Comparison of ENCODE assay signal across 28 cellular contexts in genomic region chr1:29456685-29457084, GRCh38.
"Had no signal": no experiment of that assay in that cellular context is flagged by ENCODE, and none has a peak within 500 bp of the region (broad histone marks: within the 10 kb centered on the region; RNA-seq: fewer than 3 reads in every experiment).

No MANE protein-coding gene starts in this region.

- DNase-seq: hypothalamus; immature natural killer cell; kidney; left colon; left lung; mesendoderm; naive B cell; natural killer cell; pancreas; posterior cingulate gyrus; retina; right cardiac atrium; sigmoid colon; small intestine; spleen; stimulated activated CD4-positive, alpha-beta T cell treated with anti-CD3 and anti-CD28 coated beads, Interleukin-4, amount 100 ng/mL, for 24 hours; stimulated activated naive CD4-positive, alpha-beta T cell; trophoblast cell; upper lobe of right lung; uterus had no signal

- H3K27ac Mint-ChIP-seq: immature natural killer cell; mesothelial cell of epicardium; naive B cell; natural killer cell; stimulated activated effector memory CD8-positive, alpha-beta T cell treated with anti-CD3 and anti-CD28 coated beads, Interleukin-12 subunit alpha, Interleukin-12 subunit beta, amount 100 ng/mL, for 72 hours; stimulated activated naive CD8-positive, alpha-beta T cell treated with anti-CD3 and anti-CD28 coated beads, Interleukin-15, Interleukin-2, amounts not matched to agents 100 ng/mL and 50 ng/mL, for 24 hours had no signal

- H3K4me3 ChIP-seq: left lung, lung, pancreas, prostate gland, sigmoid colon, spleen, suprapubic skin, thoracic aorta, tibial artery, upper lobe of right lung, uterus had no signal

- H3K4me1 Mint-ChIP-seq: immature natural killer cell; naive B cell; natural killer cell; stimulated activated effector memory CD8-positive, alpha-beta T cell treated with anti-CD3 and anti-CD28 coated beads, Interleukin-12 subunit alpha, Interleukin-12 subunit beta, amount 100 ng/mL, for 72 hours had no signal

- H3K36me3 Mint-ChIP-seq: immature natural killer cell; mesothelial cell of epicardium; natural killer cell; stimulated activated effector memory CD8-positive, alpha-beta T cell treated with anti-CD3 and anti-CD28 coated beads, Interleukin-12 subunit alpha, Interleukin-12 subunit beta, amount 100 ng/mL, for 72 hours had no signal

- H3K9me3 ChIP-seq: left lung, pancreas, prostate gland, sigmoid colon, suprapubic skin, thoracic aorta, tibial artery, upper lobe of right lung, uterus had no signal

- H3K9me3 Mint-ChIP-seq: natural killer cell; stimulated activated naive CD8-positive, alpha-beta T cell treated with anti-CD3 and anti-CD28 coated beads, Interleukin-15, Interleukin-2, amounts not matched to agents 100 ng/mL and 50 ng/mL, for 24 hours had no signal

- H3K27me3 ChIP-seq: pancreas, uterus had no signal

- ATAC-seq: left colon; left lung; natural killer cell; pancreas; right cardiac atrium; stimulated activated effector memory CD8-positive, alpha-beta T cell treated with anti-CD3 and anti-CD28 coated beads, Interleukin-12 subunit alpha, Interleukin-12 subunit beta, amount 100 ng/mL, for 72 hours; upper lobe of right lung had no signal

- H3K36me3 ChIP-seq: left lung, pancreas, prostate gland, sigmoid colon, spleen, suprapubic skin, thoracic aorta, tibial artery, upper lobe of right lung, uterus had no signal

- H3K4me3 Mint-ChIP-seq: immature natural killer cell; mesothelial cell of epicardium; naive B cell; natural killer cell; stimulated activated effector memory CD8-positive, alpha-beta T cell treated with anti-CD3 and anti-CD28 coated beads, Interleukin-12 subunit alpha, Interleukin-12 subunit beta, amount 100 ng/mL, for 72 hours; stimulated activated naive CD8-positive, alpha-beta T cell treated with anti-CD3 and anti-CD28 coated beads, Interleukin-15, Interleukin-2, amounts not matched to agents 100 ng/mL and 50 ng/mL, for 24 hours had no signal

- H3K27ac ChIP-seq: left lung, pancreas, prostate gland, sigmoid colon, spleen, suprapubic skin, thoracic aorta, tibial artery, upper lobe of right lung, uterus had no signal

- H3K4me1 ChIP-seq: left lung, pancreas, prostate gland, sigmoid colon, spleen, suprapubic skin, tibial artery, upper lobe of right lung, uterus had no signal
